In genomic region chrX:71298119-71298518, GRCh38 we compare ENCODE assay signal across 2 cellular contexts.
TF ChIP-seq lines count a peak whose summit lies in the region.

No MANE protein-coding gene starts in this region.

TF ChIP-seq in A549, 52 proteins besides CTCF, POLR2A, EP300 and RAD21:
- TF ChIP-seq JUNB (IDR thresholded peaks at IDR 0.05) (no peak), POLR2AphosphoS2 (conservative IDR thresholded peaks at IDR 0.05; ENCODE audit: low read length) (0 out of 2 replicates have a peak, but pooled peaks have one; percentile 45), ZFP36 (IDR thresholded peaks at IDR 0.05; ENCODE audit: borderline replicate concordance, partially characterized antibody) (no peak), BCL3 (IDR thresholded peaks at IDR 0.05) (no peak), NPAS2 (CRISPR knock-in tag; IDR thresholded peaks at IDR 0.05; ENCODE audit: borderline replicate concordance) (no peak)

TF ChIP-seq in GM12878, 131 proteins besides CTCF, POLR2A, EP300 and RAD21:
- TF ChIP-seq LARP7 (IDR thresholded peaks at IDR 0.05) (no peak), POLR2AphosphoS5 (IDR thresholded peaks at IDR 0.05; ENCODE audit: low read length) (0 out of 2 replicates have a peak, but pooled peaks have one; percentile 59)
